Comparison of ENCODE assay signal across 7 cellular contexts in genomic region chr4:182746876-182747275, GRCh38.
"Had no signal": no experiment of that assay in that cellular context is flagged by ENCODE, and none has a peak within 500 bp of the region (broad histone marks: within the 10 kb centered on the region; RNA-seq: fewer than 3 reads in every experiment).

No MANE protein-coding gene starts in this region.

- H3K27ac ChIP-seq: GM23248 had no signal

- ATAC-seq: K562 had no signal

- DNase-seq: GM23248, GOT3, H7, HCEC 1CT, IMR-90 had no signal

- FAIRE-seq: HTR-8/SVneo, K562 had no signal

- H3K4me3 ChIP-seq: GM23248, K562 had no signal
